In the genomic region with DNA sequence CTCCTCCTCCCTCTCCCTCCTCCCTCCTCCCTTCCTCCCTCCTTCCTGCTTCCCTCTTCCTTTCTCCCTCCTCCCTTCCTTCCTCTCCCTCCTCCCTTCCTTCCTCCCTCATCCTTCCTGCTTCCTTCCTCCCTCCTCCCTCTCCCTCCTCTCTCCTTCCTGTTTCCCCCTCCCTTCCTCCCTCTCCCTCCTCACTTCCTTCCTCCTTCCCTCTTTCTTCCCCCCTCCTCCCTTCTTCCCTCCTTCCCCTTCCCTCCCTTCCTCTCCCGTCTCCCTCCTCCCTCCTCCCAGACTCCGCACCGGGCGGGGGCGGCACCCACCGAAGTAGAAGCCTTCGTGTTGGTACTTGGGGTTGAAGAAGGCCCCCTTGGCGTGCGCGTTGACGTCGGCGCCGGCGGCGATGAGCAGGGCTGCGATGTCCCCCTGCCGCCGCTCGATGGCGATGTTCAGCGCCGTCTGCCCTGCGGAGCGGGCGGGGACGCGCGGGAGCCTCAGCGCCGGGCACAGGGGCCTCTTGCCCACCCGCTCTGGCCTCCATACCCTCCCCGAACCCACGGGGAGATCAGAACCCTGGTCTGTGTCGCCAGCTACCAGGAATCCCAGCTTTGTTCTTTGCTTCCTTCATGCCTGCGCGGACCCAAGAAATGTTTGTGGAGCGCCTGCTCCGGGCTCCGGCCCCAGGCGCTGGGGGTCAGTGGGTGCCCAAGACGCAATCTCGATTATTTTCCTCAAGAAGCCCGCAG, we compare ENCODE assay signal across 1 cellular context.
TF ChIP-seq lines count a peak whose summit lies in the region.

No MANE protein-coding gene starts in this region.

TF ChIP-seq in K562, 482 proteins besides CTCF, POLR2A, EP300 and RAD21 (continued from another document):
- TF ChIP-seq ETV6 (IDR thresholded peaks at IDR 0.05; ENCODE audit: borderline replicate concordance in 1 of 2, low read depth in 2 of 2, low read length in 1 of 2) (0 out of 4 replicates have a peak, but pooled peaks have one; percentile 20 to 26), ETV6 (CRISPR knock-in tag; IDR thresholded peaks at IDR 0.05; ENCODE audit: borderline replicate concordance) (no peak), MTA1 (IDR thresholded peaks at IDR 0.05; ENCODE audit: borderline replicate concordance) (peak; percentile 56; the same call in 1 of the 2 replicates), MCM2 (IDR thresholded peaks at IDR 0.05; ENCODE audit: low read depth) (peak; percentile 44; the same call in 1 of the 2 replicates)
